ENCODE assay signal across 1 cellular context in genomic region chr12:122022393-122023338, GRCh38.
A peak's percentile ranks its signal among the peaks of the same experiment; 100 is the strongest.
TF ChIP-seq lines count a peak whose summit lies in the region.

No MANE protein-coding gene starts in this region.

TF ChIP-seq in HepG2, 621 proteins besides CTCF, POLR2A, EP300 and RAD21 (continued from another document):
- TF ChIP-seq, protein P1, sequence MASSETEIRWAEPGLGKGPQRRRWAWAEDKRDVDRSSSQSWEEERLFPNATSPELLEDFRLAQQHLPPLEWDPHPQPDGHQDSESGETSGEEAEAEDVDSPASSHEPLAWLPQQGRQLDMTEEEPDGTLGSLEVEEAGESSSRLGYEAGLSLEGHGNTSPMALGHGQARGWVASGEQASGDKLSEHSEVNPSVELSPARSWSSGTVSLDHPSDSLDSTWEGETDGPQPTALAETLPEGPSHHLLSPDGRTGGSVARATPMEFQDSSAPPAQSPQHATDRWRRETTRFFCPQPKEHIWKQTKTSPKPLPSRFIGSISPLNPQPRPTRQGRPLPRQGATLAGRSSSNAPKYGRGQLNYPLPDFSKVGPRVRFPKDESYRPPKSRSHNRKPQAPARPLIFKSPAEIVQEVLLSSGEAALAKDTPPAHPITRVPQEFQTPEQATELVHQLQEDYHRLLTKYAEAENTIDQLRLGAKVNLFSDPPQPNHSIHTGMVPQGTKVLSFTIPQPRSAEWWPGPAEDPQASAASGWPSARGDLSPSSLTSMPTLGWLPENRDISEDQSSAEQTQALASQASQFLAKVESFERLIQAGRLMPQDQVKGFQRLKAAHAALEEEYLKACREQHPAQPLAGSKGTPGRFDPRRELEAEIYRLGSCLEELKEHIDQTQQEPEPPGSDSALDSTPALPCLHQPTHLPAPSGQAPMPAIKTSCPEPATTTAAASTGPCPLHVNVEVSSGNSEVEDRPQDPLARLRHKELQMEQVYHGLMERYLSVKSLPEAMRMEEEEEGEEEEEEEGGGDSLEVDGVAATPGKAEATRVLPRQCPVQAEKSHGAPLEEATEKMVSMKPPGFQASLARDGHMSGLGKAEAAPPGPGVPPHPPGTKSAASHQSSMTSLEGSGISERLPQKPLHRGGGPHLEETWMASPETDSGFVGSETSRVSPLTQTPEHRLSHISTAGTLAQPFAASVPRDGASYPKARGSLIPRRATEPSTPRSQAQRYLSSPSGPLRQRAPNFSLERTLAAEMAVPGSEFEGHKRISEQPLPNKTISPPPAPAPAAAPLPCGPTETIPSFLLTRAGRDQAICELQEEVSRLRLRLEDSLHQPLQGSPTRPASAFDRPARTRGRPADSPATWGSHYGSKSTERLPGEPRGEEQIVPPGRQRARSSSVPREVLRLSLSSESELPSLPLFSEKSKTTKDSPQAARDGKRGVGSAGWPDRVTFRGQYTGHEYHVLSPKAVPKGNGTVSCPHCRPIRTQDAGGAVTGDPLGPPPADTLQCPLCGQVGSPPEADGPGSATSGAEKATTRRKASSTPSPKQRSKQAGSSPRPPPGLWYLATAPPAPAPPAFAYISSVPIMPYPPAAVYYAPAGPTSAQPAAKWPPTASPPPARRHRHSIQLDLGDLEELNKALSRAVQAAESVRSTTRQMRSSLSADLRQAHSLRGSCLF (CRISPR knock-in tag; IDR thresholded peaks at IDR 0.05; ENCODE audit: borderline replicate concordance), result 0 out of 2 replicates have a peak, but pooled peaks have one; percentile 28
- TF ChIP-seq ZNF768 (CRISPR knock-in tag; IDR thresholded peaks at IDR 0.05) (no peak), RBAK (CRISPR knock-in tag; IDR thresholded peaks at IDR 0.05) (no peak), CENPBD1 (CRISPR knock-in tag; IDR thresholded peaks at IDR 0.05; ENCODE audit: borderline replicate concordance, low read depth) (no peak), ZNF639 (CRISPR knock-in tag; conservative IDR thresholded peaks at IDR 0.05) (no peak), HNRNPLL (IDR thresholded peaks at IDR 0.05; ENCODE audit: low read depth, low read length, poor library complexity, severe bottlenecking) (peak; percentile 10), MLXIP (CRISPR knock-in tag; IDR thresholded peaks at IDR 0.05; ENCODE audit: borderline replicate concordance) (peak; percentile 37; the same call in 1 of the 2 replicates), ZNF761 (CRISPR knock-in tag; conservative IDR thresholded peaks at IDR 0.05) (0 out of 2 replicates have a peak, but pooled peaks have one; percentile 27), RXRA (CRISPR knock-in tag; IDR thresholded peaks at IDR 0.05) (no peak), ZNF652 (CRISPR knock-in tag; IDR thresholded peaks at IDR 0.05; ENCODE audit: borderline replicate concordance, low read depth) (no peak)
